In the genomic region with DNA sequence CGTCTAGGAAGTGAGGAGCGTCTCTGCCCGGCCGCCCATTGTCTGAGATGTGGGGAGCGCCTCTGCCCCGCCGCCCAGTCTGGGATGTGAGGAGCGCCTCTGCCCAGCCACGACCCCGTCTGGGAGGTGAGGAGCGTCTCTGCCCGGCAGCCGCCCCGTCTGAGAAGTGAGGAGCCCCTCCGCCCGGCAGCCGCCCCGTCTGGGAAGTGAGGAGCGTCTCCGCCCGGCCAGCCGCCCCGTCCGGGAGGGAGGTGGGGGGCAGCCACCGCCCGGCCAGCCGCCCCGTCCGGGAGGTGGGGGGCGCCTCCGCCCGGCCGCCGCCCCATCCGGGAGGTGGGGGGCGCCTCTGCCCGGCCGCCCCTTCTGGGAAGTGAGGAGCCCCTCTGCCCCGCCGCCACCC, we compare ENCODE assay signal across 3 cellular contexts. TPM values are rescaled to one million over a fixed set of nuclear protein-coding genes. Genes with fewer than 3 reads are reported as not detected.
"Had no signal": no experiment of that assay in that cellular context is flagged by ENCODE, and none has a peak within 500 bp of the region (broad histone marks: within the 10 kb centered on the region; RNA-seq: fewer than 3 reads in every experiment).

No MANE protein-coding gene starts in this region.

RNA-seq across cellular contexts. Expression of a gene that starts 13.0 kb away (rescaled TPM):
- total RNA-seq: LHCN-M2, M059J, MCF 10A had no signal
